In the genomic region with DNA sequence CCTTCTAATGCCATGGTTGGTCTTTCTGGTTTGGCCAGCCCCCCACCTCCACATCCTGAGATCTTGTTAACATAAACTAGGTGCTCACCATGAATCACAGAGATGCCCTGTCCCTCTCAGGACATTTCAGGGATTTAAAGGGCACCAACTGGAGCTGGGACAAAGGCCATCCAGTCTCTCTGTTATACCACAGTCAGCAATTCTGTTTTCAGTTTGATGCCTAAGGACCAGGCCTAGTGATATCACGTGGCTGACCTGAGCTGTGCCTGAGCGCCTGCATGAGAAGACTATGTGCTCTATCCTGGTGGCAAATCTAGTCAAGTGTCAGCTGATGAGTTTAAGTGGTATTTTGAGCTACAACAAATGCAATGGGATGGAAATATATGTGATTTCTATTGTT, we compare ENCODE assay signal across 31 cellular contexts.
"Had no signal": no experiment of that assay in that cellular context is flagged by ENCODE, and none has a peak within 500 bp of the region (broad histone marks: within the 10 kb centered on the region; RNA-seq: fewer than 3 reads in every experiment).

No MANE protein-coding gene starts in this region.

- H3K27me3 ChIP-seq: neural progenitor cell, ovary, spleen, suprapubic skin, testis, tibial artery, transverse colon, upper lobe of left lung, vagina had no signal

- H3K36me3 ChIP-seq: neural progenitor cell, ovary had no signal

- H3K4me3 ChIP-seq: neural progenitor cell, ovary, psoas muscle, skin epidermis, smooth muscle cell, spleen, suprapubic skin, testis, tibial artery, transverse colon, upper lobe of left lung, vagina had no signal

- ATAC-seq: natural killer cell; psoas muscle; right cardiac atrium; sciatic nerve; stimulated activated memory B cell treated with anti-CD40 and anti-IgM and Interleukin-4, amounts not matched to agents 10 μg/mL and 1 μg/mL and 100 μg/mL, for 72 hours; stimulated activated naive CD8-positive, alpha-beta T cell treated with anti-CD3 and anti-CD28 coated beads, Interleukin-15, amount 100 ng/mL, for 72 hours; stimulated activated naive CD8-positive, alpha-beta T cell treated with anti-CD3 and anti-CD28 coated beads, Interleukin-15, Interleukin-2, amounts not matched to agents 100 U/mL and 50 U/mL, for 24 hours had no signal

- FAIRE-seq: urothelium cell line had no signal

- H3K4me3 Mint-ChIP-seq: natural killer cell; nephron; neural progenitor cell; stimulated activated memory B cell treated with anti-CD40 and anti-IgM and Interleukin-4, amounts not matched to agents 10 μg/mL and 1 μg/mL and 100 μg/mL, for 72 hours; stimulated activated naive CD8-positive, alpha-beta T cell treated with anti-CD3 and anti-CD28 coated beads, Interleukin-15, amount 100 ng/mL, for 72 hours had no signal

- H3K9me3 ChIP-seq: testis had no signal

- H3K9ac ChIP-seq: neural progenitor cell, parathyroid adenoma had no signal

- H3K27ac ChIP-seq: neural progenitor cell, ovary, parathyroid adenoma, psoas muscle, skin epidermis, spleen, suprapubic skin, testis, tibial artery, transverse colon, upper lobe of left lung, vagina had no signal

- H3K4me2 ChIP-seq: neural progenitor cell, smooth muscle cell had no signal

- H3K27ac Mint-ChIP-seq: natural killer cell; nephron; neural progenitor cell; progenitor cell of endocrine pancreas; stimulated activated memory B cell treated with anti-CD40 and anti-IgM and Interleukin-4, amounts not matched to agents 10 μg/mL and 1 μg/mL and 100 μg/mL, for 72 hours; stimulated activated naive CD8-positive, alpha-beta T cell treated with anti-CD3 and anti-CD28 coated beads, Interleukin-15, amount 100 ng/mL, for 72 hours had no signal

- DNase-seq: natural killer cell; occipital lobe; ovary; posterior cingulate gyrus; psoas muscle; right cardiac atrium; spleen; stimulated activated CD4-positive, alpha-beta T cell treated with anti-CD3 and anti-CD28 coated beads, Interleukin-12 subunit alpha, Interleukin-12 subunit beta, amount 100 ng/mL, for 4 hours; stimulated activated CD4-positive, alpha-beta T cell treated with anti-CD3 and anti-CD28 coated beads, Interleukin-1b, Interleukin-23, amount 100 ng/mL, for 48 hours; stimulated activated CD4-positive, alpha-beta T cell treated with anti-CD3 and anti-CD28 coated beads, Interleukin-4, amount 100 ng/mL, for 1 hour; stimulated activated CD4-positive, alpha-beta T cell treated with anti-CD3 and anti-CD28 coated beads, Interleukin-4, amount 100 ng/mL, for 4 hours; stimulated activated CD8-positive, alpha-beta memory T cell treated with anti-CD3 and anti-CD28 coated beads, Interleukin-4, amount 100 ng/mL, for 48 hours; stimulated activated naive CD4-positive, alpha-beta T cell; stimulated activated naive CD8-positive, alpha-beta T cell treated with anti-CD3 and anti-CD28 coated beads, Interleukin-15, amount 100 ng/mL, for 72 hours; stimulated activated naive CD8-positive, alpha-beta T cell treated with anti-CD3 and anti-CD28 coated beads, Interleukin-15, Interleukin-2, amounts not matched to agents 100 U/mL and 50 U/mL, for 24 hours; substantia nigra; testis; tibial artery; transverse colon; upper lobe of left lung had no signal

- H3K27me3 Mint-ChIP-seq: progenitor cell of endocrine pancreas; stimulated activated memory B cell treated with anti-CD40 and anti-IgM and Interleukin-4, amounts not matched to agents 10 μg/mL and 1 μg/mL and 100 μg/mL, for 72 hours; stimulated activated naive CD8-positive, alpha-beta T cell treated with anti-CD3 and anti-CD28 coated beads, Interleukin-15, amount 100 ng/mL, for 72 hours had no signal

- H2AFZ ChIP-seq: neural progenitor cell, parathyroid adenoma had no signal

- H3K4me1 ChIP-seq: neural progenitor cell, parathyroid adenoma, psoas muscle, spleen, suprapubic skin, testis, tibial artery, transverse colon, upper lobe of left lung had no signal

- H3K4me1 Mint-ChIP-seq: neural progenitor cell had no signal
